2 cellular contexts compared by ENCODE assay signal in the genomic region with DNA sequence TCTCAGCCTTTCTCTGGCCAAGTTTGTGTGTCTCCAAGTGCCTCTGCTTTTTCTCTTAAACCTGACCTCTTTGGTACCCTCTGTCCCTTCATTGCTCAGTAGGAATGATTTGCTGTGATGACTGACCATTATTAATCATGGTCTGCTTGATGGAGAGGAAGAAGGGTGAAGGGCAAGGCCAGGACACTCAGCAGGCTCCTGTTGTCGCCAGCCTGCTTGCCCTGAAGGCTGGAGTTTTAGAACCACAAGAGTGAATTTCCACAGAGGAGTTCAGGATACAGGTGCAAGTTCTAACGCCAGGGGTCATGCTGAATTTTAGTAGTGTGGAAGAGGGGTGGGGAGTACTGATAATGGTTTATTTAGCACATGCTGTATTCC.
TF ChIP-seq lines count a peak whose summit lies in the region.

No MANE protein-coding gene starts in this region.

TF ChIP-seq in A549, 52 proteins besides CTCF, POLR2A, EP300 and RAD21:
- TF ChIP-seq, protein P1, sequence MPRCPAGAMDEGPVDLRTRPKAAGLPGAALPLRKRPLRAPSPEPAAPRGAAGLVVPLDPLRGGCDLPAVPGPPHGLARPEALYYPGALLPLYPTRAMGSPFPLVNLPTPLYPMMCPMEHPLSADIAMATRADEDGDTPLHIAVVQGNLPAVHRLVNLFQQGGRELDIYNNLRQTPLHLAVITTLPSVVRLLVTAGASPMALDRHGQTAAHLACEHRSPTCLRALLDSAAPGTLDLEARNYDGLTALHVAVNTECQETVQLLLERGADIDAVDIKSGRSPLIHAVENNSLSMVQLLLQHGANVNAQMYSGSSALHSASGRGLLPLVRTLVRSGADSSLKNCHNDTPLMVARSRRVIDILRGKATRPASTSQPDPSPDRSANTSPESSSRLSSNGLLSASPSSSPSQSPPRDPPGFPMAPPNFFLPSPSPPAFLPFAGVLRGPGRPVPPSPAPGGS (IDR thresholded peaks at IDR 0.05) = no peak

TF ChIP-seq in IMR-90, 13 proteins besides CTCF, POLR2A, EP300 and RAD21:
- TF ChIP-seq SMC3 (IDR thresholded peaks at IDR 0.05; ENCODE audit: low read depth, low read length) = no peak
- TF ChIP-seq MXI1 (IDR thresholded peaks at IDR 0.05; ENCODE audit: borderline replicate concordance, low read depth, low read length) = no peak
- TF ChIP-seq FOS (IDR thresholded peaks at IDR 0.05; ENCODE audit: low read depth, low read length) = no peak
- no peak for TF ChIP-seq RCOR1 (IDR thresholded peaks at IDR 0.05; ENCODE audit: insufficient replicate concordance, low read length)
- TF ChIP-seq, protein P2, sequence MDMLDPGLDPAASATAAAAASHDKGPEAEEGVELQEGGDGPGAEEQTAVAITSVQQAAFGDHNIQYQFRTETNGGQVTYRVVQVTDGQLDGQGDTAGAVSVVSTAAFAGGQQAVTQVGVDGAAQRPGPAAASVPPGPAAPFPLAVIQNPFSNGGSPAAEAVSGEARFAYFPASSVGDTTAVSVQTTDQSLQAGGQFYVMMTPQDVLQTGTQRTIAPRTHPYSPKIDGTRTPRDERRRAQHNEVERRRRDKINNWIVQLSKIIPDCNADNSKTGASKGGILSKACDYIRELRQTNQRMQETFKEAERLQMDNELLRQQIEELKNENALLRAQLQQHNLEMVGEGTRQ (IDR thresholded peaks at IDR 0.05; ENCODE audit: low read depth, low read length) = no peak
- TF ChIP-seq MAFK (IDR thresholded peaks at IDR 0.05; ENCODE audit: low read depth, low read length) = no peak
- TF ChIP-seq BHLHE40 (IDR thresholded peaks at IDR 0.05; ENCODE audit: low read depth, low read length) = no peak
- no peak for TF ChIP-seq CEBPB (IDR thresholded peaks at IDR 0.05; ENCODE audit: low read depth, low read length)
- TF ChIP-seq CHD1 (IDR thresholded peaks at IDR 0.05; ENCODE audit: low read depth, low read length) = no peak
- TF ChIP-seq NFE2L2 (IDR thresholded peaks at IDR 0.05; ENCODE audit: low read depth, low read length) = no peak
- TF ChIP-seq RFX5 (IDR thresholded peaks at IDR 0.05; ENCODE audit: low read depth, low read length) = no peak
- TF ChIP-seq, protein P3, sequence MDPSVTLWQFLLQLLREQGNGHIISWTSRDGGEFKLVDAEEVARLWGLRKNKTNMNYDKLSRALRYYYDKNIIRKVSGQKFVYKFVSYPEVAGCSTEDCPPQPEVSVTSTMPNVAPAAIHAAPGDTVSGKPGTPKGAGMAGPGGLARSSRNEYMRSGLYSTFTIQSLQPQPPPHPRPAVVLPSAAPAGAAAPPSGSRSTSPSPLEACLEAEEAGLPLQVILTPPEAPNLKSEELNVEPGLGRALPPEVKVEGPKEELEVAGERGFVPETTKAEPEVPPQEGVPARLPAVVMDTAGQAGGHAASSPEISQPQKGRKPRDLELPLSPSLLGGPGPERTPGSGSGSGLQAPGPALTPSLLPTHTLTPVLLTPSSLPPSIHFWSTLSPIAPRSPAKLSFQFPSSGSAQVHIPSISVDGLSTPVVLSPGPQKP (IDR thresholded peaks at IDR 0.05; ENCODE audit: borderline replicate concordance, low read depth, low read length) = no peak
- no peak for TF ChIP-seq MAZ (IDR thresholded peaks at IDR 0.05; ENCODE audit: borderline replicate concordance, low read depth, low read length)
